In the genomic region with DNA sequence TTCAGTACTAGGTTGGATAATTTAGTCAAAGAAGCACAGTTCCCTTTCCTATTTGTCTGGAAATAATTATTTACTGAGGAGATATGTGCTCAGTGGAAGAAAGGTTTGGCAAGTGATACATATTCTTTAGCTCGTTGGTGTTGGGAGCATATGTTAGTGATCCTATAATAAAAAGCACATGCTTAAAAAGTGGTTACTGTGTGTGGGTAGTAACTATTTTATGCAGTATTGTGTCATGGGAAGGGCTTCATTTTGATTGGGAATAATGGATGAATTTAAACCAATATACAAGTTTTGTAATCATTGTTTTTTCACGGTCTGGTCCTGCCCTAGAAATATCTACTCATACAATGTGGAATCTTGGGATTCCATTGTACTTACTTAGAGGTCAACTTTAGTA, we compare ENCODE assay signal across 21 cellular contexts.
A peak's percentile ranks its signal among the peaks of the same experiment; 100 is the strongest.
DNase-seq lines count a peak whose midpoint lies in the region; TF ChIP-seq lines count a peak whose summit lies in the region.
"Had no signal": no experiment of that assay in that cellular context is flagged by ENCODE, and none has a peak within 500 bp of the region (broad histone marks: within the 10 kb centered on the region; RNA-seq: fewer than 3 reads in every experiment).

No MANE protein-coding gene starts in this region.

- TF ChIP-seq CTCF in AG09319 (IDR thresholded peaks at IDR 0.05; ENCODE audit: low read depth, low read length), result no peak
- TF ChIP-seq CTCF in sigmoid colon (IDR thresholded peaks at IDR 0.05), result no peak

- intact Hi-C loops in sigmoid colon (cut with DNase I), result no loop called here

- peak; percentile 67 for DNase-seq in AG09319 (ENCODE audit: extremely low read depth, low read depth)
- DNase-seq in SK-N-MC (ENCODE audit: low read depth, low spot score), result peak; percentile 78
- peak; percentile 15 for DNase-seq in fibroblast of peridontal ligament (ENCODE audit: extremely low read depth)
- no peak for DNase-seq in sigmoid colon
- no peak for DNase-seq in NCI-H2171 treated with DMSO at 0.1 percent for 48 hours (lab: John Stamatoyannopoulos, UW)
- no peak for DNase-seq in DMS53 treated with DMSO at 0.1 percent for 48 hours (lab: John Stamatoyannopoulos, UW; ENCODE audit: unreplicated experiment)
- no peak for DNase-seq in COLO668 (lab: John Stamatoyannopoulos, UW; ENCODE audit: unreplicated experiment)
- DNase-seq: CD8-positive, alpha-beta memory T cell; DMS79 treated with DMSO at 0.1 percent for 48 hours; MG63; NCI-H1417; NCI-H187; NCI-H2107; NCI-H2227 treated with DMSO at 0.1 percent for 48 hours; NCI-H510A treated with DMSO at 0.1 percent for 48 hours; NCI-H748 treated with DMSO at 0.1 percent for 48 hours; SHP77 treated with DMSO at 0.1 percent for 48 hours had no signal

- H3K27ac ChIP-seq in SK-N-MC, result peak overlapping the region; percentile 97
- peak overlapping the region in 3 of 4 donors; percentile 1 to 67 (median 58) for H3K27ac ChIP-seq in sigmoid colon
- H3K27ac ChIP-seq: A549, C4-2B, RWPE1 had no signal

- peak overlapping the region; percentile 46 for H3K9ac ChIP-seq in SK-N-MC (ENCODE audit: insufficient read length)

- no peak for TF ChIP-seq POLR2A in sigmoid colon (IDR thresholded peaks at IDR 0.05)

- WGBS in sigmoid colon, 2 donors, result 74 to 76% methylated on average over 2 of the region's 2 CpGs

- H3K9me3 ChIP-seq in SK-N-MC (ENCODE audit: low read depth, low read length) (peaks cover 2% of the 10 kb centered on the region; the same call in 1 of the 2 replicates), sigmoid colon (no peaks in the 10 kb centered on the region)
- H3K9me3 ChIP-seq: A549, MG63 had no signal

- H3K4me3 ChIP-seq in SK-N-MC, result peak overlapping the region; percentile 59
- no peak overlapping the region for H3K4me3 ChIP-seq in sigmoid colon
- H3K4me3 ChIP-seq: A549, K562, MG63 had no signal

- H3K4me1 ChIP-seq in sigmoid colon, result peaks cover 0 to 92% (median 55%) of the 10 kb centered on the region in 4 donors
- H3K4me1 ChIP-seq: A549 had no signal

- no peaks in the 10 kb centered on the region for H3K27me3 ChIP-seq in sigmoid colon
- H3K27me3 ChIP-seq: MG63 had no signal

- H3K36me3 ChIP-seq in SK-N-MC (ENCODE audit: insufficient read depth, low read length) (peaks cover 17% of the 10 kb centered on the region), sigmoid colon (no peaks in the 10 kb centered on the region)
- H3K36me3 ChIP-seq: MG63 had no signal

- TF ChIP-seq EP300 in sigmoid colon (IDR thresholded peaks at IDR 0.05), result no peak

Comparison
In these comparisons a context has a peak if more than half of its experiments do, and no peak if none do; other contexts are left out.
1. DNase-seq: peak in AG09319 (single experiment), SK-N-MC (single experiment) and fibroblast of peridontal ligament (single experiment); none in sigmoid colon (single experiment), NCI-H2171 treated with DMSO at 0.1 percent for 48 hours (single experiment), DMS53 treated with DMSO at 0.1 percent for 48 hours (single experiment) and COLO668 (single experiment).